Comparison of ENCODE assay signal across 1 cellular context in genomic region chr17:82875418-82875856, GRCh38.
A peak's percentile ranks its signal among the peaks of the same experiment; 100 is the strongest.
TF ChIP-seq lines count a peak whose summit lies in the region.

No MANE protein-coding gene starts in this region.

TF ChIP-seq in HepG2, 621 proteins besides CTCF, POLR2A, EP300 and RAD21 (continued from another document and continues in another):
- TF ChIP-seq HMGXB4 (CRISPR knock-in tag; IDR thresholded peaks at IDR 0.05; ENCODE audit: borderline replicate concordance in 1 of 2, low read depth in 1 of 2) (no peak; a peak in 1 of 4 replicates), ZNF34 (CRISPR knock-in tag; IDR thresholded peaks at IDR 0.05; ENCODE audit: borderline replicate concordance) (no peak), SRSF4 (IDR thresholded peaks at IDR 0.05; ENCODE audit: low read depth, low read length, poor library complexity, severe bottlenecking) (no peak), TCF7L2 (IDR thresholded peaks at IDR 0.05; ENCODE audit: low read depth, low read length) (no peak), CERS6 (CRISPR knock-in tag; IDR thresholded peaks at IDR 0.05) (no peak), HMG20B (CRISPR knock-in tag; conservative IDR thresholded peaks at IDR 0.05) (no peak), ZNF367 (CRISPR knock-in tag; IDR thresholded peaks at IDR 0.05; ENCODE audit: borderline replicate concordance) (no peak), NR1H2 (CRISPR knock-in tag; IDR thresholded peaks at IDR 0.05; ENCODE audit: borderline replicate concordance, low read depth) (no peak), ZNF281 (CRISPR knock-in tag; IDR thresholded peaks at IDR 0.05; ENCODE audit: borderline replicate concordance) (no peak), MYNN (CRISPR knock-in tag; IDR thresholded peaks at IDR 0.05; ENCODE audit: low read depth) (no peak), ZNF180 (CRISPR knock-in tag; IDR thresholded peaks at IDR 0.05; ENCODE audit: borderline replicate concordance, low read depth) (no peak), ARNT2 (CRISPR knock-in tag; IDR thresholded peaks at IDR 0.05; ENCODE audit: low read depth) (0 out of 2 replicates have a peak, but pooled peaks have one; percentile 22), ZNF879 (CRISPR knock-in tag; IDR thresholded peaks at IDR 0.05) (no peak), KLF6 (CRISPR knock-in tag; IDR thresholded peaks at IDR 0.05) (no peak), ZNF30 (CRISPR knock-in tag; IDR thresholded peaks at IDR 0.05) (no peak), ZNF777 (CRISPR knock-in tag; IDR thresholded peaks at IDR 0.05) (peak; percentile 29; the same call in 1 of the 2 replicates), HNRNPH1 (optimal IDR thresholded peaks at IDR 0.05; ENCODE audit: low read depth, low read length) (no peak), RORA (CRISPR knock-in tag; IDR thresholded peaks at IDR 0.05) (no peak), CREB1 (IDR thresholded peaks at IDR 0.05) (no peak), CREB1 (CRISPR knock-in tag; IDR thresholded peaks at IDR 0.05) (no peak), ZNF678 (CRISPR knock-in tag; IDR thresholded peaks at IDR 0.05) (no peak), ZNF567 (CRISPR knock-in tag; IDR thresholded peaks at IDR 0.05; ENCODE audit: borderline replicate concordance) (no peak), KAT8 (CRISPR knock-in tag; IDR thresholded peaks at IDR 0.05) (0 out of 2 replicates have a peak, but pooled peaks have one; percentile 14), SMAD3 (CRISPR knock-in tag; IDR thresholded peaks at IDR 0.05) (no peak), SOX5 (CRISPR knock-in tag; IDR thresholded peaks at IDR 0.05; ENCODE audit: borderline replicate concordance) (peak; percentile 38; the same call in 1 of the 2 replicates), ATF5 (CRISPR knock-in tag; IDR thresholded peaks at IDR 0.05; ENCODE audit: low read depth) (0 out of 2 replicates have a peak, but pooled peaks have one; percentile 53), TBX3 (IDR thresholded peaks at IDR 0.05; ENCODE audit: borderline replicate concordance) (no peak), KLF15 (CRISPR knock-in tag; IDR thresholded peaks at IDR 0.05; ENCODE audit: borderline replicate concordance) (no peak), ZMYM4 (CRISPR knock-in tag; IDR thresholded peaks at IDR 0.05) (0 out of 2 replicates have a peak, but pooled peaks have one; percentile 23), ZFP36L1 (CRISPR knock-in tag; IDR thresholded peaks at IDR 0.05) (no peak), DMAP1 (CRISPR knock-in tag; IDR thresholded peaks at IDR 0.05) (peak; percentile 36; the same call in 1 of the 2 replicates), NCOA1 (CRISPR knock-in tag; IDR thresholded peaks at IDR 0.05) (no peak), ZNF251 (CRISPR knock-in tag; IDR thresholded peaks at IDR 0.05) (no peak), ZNF263 (CRISPR knock-in tag; IDR thresholded peaks at IDR 0.05) (no peak), BCL6 (CRISPR knock-in tag; IDR thresholded peaks at IDR 0.05) (peak; percentile 40; the same call in 1 of the 2 replicates), GLI4 (CRISPR knock-in tag; IDR thresholded peaks at IDR 0.05; ENCODE audit: borderline replicate concordance) (no peak), CC2D1A (CRISPR knock-in tag; IDR thresholded peaks at IDR 0.05) (no peak), ELF1 (CRISPR knock-in tag; IDR thresholded peaks at IDR 0.05) (no peak), ARID2 (CRISPR knock-in tag; IDR thresholded peaks at IDR 0.05; ENCODE audit: borderline replicate concordance) (no peak), U2AF1 (optimal IDR thresholded peaks at IDR 0.05; ENCODE audit: low read depth, low read length) (no peak), TBX2 (CRISPR knock-in tag; IDR thresholded peaks at IDR 0.05; ENCODE audit: borderline replicate concordance) (0 out of 2 replicates have a peak, but pooled peaks have one; percentile 36), ZNF770 (CRISPR knock-in tag; IDR thresholded peaks at IDR 0.05) (peak; percentile 94), TBP (CRISPR knock-in tag; IDR thresholded peaks at IDR 0.05) (no peak), FOXP1 (IDR thresholded peaks at IDR 0.05) (no peak), FOXP1 (CRISPR knock-in tag; IDR thresholded peaks at IDR 0.05) (peak; percentile 24; the same call in 1 of the 2 replicates), ZFX (CRISPR knock-in tag; IDR thresholded peaks at IDR 0.05; ENCODE audit: low read depth) (peak; percentile 82)
- TF ChIP-seq, protein P1, sequence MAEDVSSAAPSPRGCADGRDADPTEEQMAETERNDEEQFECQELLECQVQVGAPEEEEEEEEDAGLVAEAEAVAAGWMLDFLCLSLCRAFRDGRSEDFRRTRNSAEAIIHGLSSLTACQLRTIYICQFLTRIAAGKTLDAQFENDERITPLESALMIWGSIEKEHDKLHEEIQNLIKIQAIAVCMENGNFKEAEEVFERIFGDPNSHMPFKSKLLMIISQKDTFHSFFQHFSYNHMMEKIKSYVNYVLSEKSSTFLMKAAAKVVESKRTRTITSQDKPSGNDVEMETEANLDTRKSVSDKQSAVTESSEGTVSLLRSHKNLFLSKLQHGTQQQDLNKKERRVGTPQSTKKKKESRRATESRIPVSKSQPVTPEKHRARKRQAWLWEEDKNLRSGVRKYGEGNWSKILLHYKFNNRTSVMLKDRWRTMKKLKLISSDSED (CRISPR knock-in tag; IDR thresholded peaks at IDR 0.05): no peak
- TF ChIP-seq, protein P2, sequence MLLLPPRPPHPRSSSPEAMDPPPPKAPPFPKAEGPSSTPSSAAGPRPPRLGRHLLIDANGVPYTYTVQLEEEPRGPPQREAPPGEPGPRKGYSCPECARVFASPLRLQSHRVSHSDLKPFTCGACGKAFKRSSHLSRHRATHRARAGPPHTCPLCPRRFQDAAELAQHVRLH (CRISPR knock-in tag; IDR thresholded peaks at IDR 0.05; ENCODE audit: borderline replicate concordance, low read depth): no peak
- TF ChIP-seq, protein P3, sequence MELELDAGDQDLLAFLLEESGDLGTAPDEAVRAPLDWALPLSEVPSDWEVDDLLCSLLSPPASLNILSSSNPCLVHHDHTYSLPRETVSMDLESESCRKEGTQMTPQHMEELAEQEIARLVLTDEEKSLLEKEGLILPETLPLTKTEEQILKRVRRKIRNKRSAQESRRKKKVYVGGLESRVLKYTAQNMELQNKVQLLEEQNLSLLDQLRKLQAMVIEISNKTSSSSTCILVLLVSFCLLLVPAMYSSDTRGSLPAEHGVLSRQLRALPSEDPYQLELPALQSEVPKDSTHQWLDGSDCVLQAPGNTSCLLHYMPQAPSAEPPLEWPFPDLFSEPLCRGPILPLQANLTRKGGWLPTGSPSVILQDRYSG (CRISPR knock-in tag; IDR thresholded peaks at IDR 0.05): no peak
- TF ChIP-seq, protein P4, sequence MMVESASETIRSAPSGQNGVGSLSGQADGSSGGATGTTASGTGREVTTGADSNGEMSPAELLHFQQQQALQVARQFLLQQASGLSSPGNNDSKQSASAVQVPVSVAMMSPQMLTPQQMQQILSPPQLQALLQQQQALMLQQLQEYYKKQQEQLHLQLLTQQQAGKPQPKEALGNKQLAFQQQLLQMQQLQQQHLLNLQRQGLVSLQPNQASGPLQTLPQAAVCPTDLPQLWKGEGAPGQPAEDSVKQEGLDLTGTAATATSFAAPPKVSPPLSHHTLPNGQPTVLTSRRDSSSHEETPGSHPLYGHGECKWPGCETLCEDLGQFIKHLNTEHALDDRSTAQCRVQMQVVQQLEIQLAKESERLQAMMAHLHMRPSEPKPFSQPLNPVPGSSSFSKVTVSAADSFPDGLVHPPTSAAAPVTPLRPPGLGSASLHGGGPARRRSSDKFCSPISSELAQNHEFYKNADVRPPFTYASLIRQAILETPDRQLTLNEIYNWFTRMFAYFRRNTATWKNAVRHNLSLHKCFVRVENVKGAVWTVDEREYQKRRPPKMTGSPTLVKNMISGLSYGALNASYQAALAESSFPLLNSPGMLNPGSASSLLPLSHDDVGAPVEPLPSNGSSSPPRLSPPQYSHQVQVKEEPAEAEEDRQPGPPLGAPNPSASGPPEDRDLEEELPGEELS (CRISPR knock-in tag; IDR thresholded peaks at IDR 0.05): 0 out of 2 replicates have a peak, but pooled peaks have one; percentile 39
- TF ChIP-seq, protein P5, sequence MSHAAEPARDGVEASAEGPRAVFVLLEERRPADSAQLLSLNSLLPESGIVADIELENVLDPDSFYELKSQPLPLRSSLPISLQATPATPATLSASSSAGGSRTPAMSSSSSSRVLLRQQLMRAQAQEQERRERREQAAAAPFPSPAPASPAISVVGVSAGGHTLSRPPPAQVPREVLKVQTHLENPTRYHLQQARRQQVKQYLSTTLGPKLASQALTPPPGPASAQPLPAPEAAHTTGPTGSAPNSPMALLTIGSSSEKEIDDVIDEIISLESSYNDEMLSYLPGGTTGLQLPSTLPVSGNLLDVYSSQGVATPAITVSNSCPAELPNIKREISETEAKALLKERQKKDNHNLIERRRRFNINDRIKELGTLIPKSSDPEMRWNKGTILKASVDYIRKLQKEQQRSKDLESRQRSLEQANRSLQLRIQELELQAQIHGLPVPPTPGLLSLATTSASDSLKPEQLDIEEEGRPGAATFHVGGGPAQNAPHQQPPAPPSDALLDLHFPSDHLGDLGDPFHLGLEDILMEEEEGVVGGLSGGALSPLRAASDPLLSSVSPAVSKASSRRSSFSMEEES (CRISPR knock-in tag; IDR thresholded peaks at IDR 0.05): no peak
- TF ChIP-seq, protein P6, sequence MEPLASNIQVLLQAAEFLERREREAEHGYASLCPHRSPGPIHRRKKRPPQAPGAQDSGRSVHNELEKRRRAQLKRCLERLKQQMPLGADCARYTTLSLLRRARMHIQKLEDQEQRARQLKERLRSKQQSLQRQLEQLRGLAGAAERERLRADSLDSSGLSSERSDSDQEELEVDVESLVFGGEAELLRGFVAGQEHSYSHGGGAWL (CRISPR knock-in tag; IDR thresholded peaks at IDR 0.05): no peak
